ENCODE assay signal across 8 cellular contexts in the genomic region with DNA sequence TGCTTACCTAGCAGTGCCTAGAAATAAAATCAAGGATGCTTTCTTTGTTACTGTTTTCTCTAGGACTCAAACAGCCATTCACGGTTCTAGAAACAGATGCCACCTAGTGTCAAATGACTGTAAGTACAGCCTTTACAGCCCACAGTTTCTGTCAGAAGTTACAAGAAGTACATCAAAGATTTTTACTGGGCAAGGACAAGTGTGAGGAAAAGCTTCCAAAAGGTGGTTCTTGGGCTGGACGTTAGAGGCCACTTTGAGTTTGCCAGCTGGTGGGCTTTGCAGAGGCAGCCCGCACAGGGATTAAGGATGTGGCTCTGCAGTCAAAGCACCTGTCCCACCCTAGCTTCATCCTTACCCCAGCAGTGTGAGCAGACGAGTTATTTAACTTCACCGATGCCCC. TPM values are rescaled to one million over a fixed set of nuclear protein-coding genes. Genes with fewer than 3 reads are reported as not detected.
DNase-seq lines count a peak whose midpoint lies in the region; ATAC-seq and TF ChIP-seq lines count a peak whose summit lies in the region.

No MANE protein-coding gene starts in this region.

- TF ChIP-seq CTCF in HFF-Myc (IDR thresholded peaks at IDR 0.05; ENCODE audit: low read depth, low read length, missing control alignments): peak; percentile 79
- peak; percentile 82 for TF ChIP-seq CTCF in astrocyte of the cerebellum (IDR thresholded peaks at IDR 0.05; ENCODE audit: low read depth, low read length, missing control alignments)
- peak; percentile 52 to 90 (median 81) for TF ChIP-seq CTCF in spleen (IDR thresholded peaks at IDR 0.05 in 8 of 11, conservative IDR thresholded peaks at IDR 0.05 in 3 of 11)

- no peak for ATAC-seq in HG03520 (IDR thresholded peaks at IDR 0.05; ENCODE audit: unreplicated experiment)
- no peak for ATAC-seq in HG02798 (IDR thresholded peaks at IDR 0.05; ENCODE audit: poor library complexity, unreplicated experiment)

- H3K4me3 ChIP-seq in HFF-Myc (replicated peaks; ENCODE audit: low read depth, low read length) (no peak overlapping the region), astrocyte of the cerebellum (ENCODE audit: low read depth, low read length) (no peak overlapping the region), spleen (no peak overlapping the region)

- H3K9me3 ChIP-seq in spleen: no peaks in the 10 kb centered on the region

- intact Hi-C loops in spleen (cut with DNase I; ENCODE audit: low total_unique reads): loop anchor here (10.0 kb wide), 1 partner anchor 141 kb away; no protein-coding TSS in a partner anchor

- DNase-seq in Caki2 (ENCODE audit: low read depth) (peak; percentile 39), HFF-Myc (ENCODE audit: extremely low read depth, low read depth) (peak; percentile 42), NCI-H69 (lab: John Stamatoyannopoulos, UW) (peak; percentile 73), astrocyte of the cerebellum (ENCODE audit: low read depth) (peak; percentile 49), iPS DF 4.7 (ENCODE audit: extremely low read depth, low spot score) (peak; percentile 51), spleen (peak; percentile 27)

- peaks cover 26 to 100% (median 79%) of the 10 kb centered on the region in 6 donors for H3K4me1 ChIP-seq in spleen

- 34 to 43% (median 38%) methylated on average over 5 of the region's 5 CpGs for WGBS in spleen, 5 donors

- H3K27ac ChIP-seq in spleen: peak overlapping the region in 1 of 8 donors; percentile 13

- H3K36me3 ChIP-seq in spleen: no peaks in the 10 kb centered on the region

- no peak for TF ChIP-seq POLR2A in spleen (IDR thresholded peaks at IDR 0.05)

- no peaks in the 10 kb centered on the region for H3K27me3 ChIP-seq in spleen (replicated peaks in 1 of 7)

- in situ Hi-C loops in Caki2 (cut with HindIII; ENCODE audit: low pct_unique_long_range_greater_than_20kb, low sequenced_read_pairs) (no loop called here), astrocyte of the cerebellum (cut with HindIII; ENCODE audit: low sequenced_read_pairs) (no loop called here)

RNA-seq across cellular contexts. Expression of gene KMT5B, which starts 6.9 kb away (rescaled TPM):
- total RNA-seq in Caki2 (2014; rRNA removed; shearing (Covaris generic); ENCODE audit: low replicate concordance): 2.2 and 3.8 TPM in 2 replicates
- 10 to 100 TPM; 39.6 to 52.8 (median 42.3) TPM for total RNA-seq in spleen
- polyA plus RNA-seq in spleen: 10 to 100 TPM; 12.3 to 16.7 (median 15.7) TPM
